In genomic region chr18:9455718-9456511, GRCh38 we compare ENCODE assay signal across 36 cellular contexts.
"Had no signal": no experiment of that assay in that cellular context is flagged by ENCODE, and none has a peak within 500 bp of the region (broad histone marks: within the 10 kb centered on the region; RNA-seq: fewer than 3 reads in every experiment).

No MANE protein-coding gene starts in this region.

- H3K27me3 ChIP-seq: adrenal gland, body of pancreas, brain microvascular endothelial cell, breast epithelium had no signal

- H3K4me3 Mint-ChIP-seq: activated B cell treated with CpG ODN at 0.5 μM for 24 hours; activated CD4-positive, alpha-beta memory T cell treated with anti-CD3 and anti-CD28 coated beads for 36 hours; activated CD4-positive, alpha-beta T cell treated with anti-CD3 and anti-CD28 coated beads, Interleukin-2, amount 10 ng/mL, durations not matched to agents 24 days and 14 days; activated CD8-positive, alpha-beta T cell treated with anti-CD3 and anti-CD28 coated beads for 36 hours; activated naive CD4-positive, alpha-beta T cell treated with anti-CD3 and anti-CD28 coated beads, Interleukin-2, amount 10 ng/mL, durations not matched to agents 7 days and 5 days; activated naive CD4-positive, alpha-beta T cell treated with anti-CD3 and anti-CD28 coated beads, Interleukin-2, amount 50 U/mL, for 24 hours; activated naive CD8-positive, alpha-beta T cell; activated T-cell treated with anti-CD3 and anti-CD28 coated beads, Interleukin-2, amount 50 U/mL, for 4 hours; activated T-cell treated with anti-CD3 and anti-CD28 coated beads, Interleukin-2, amount 50 U/mL, for 72 hours; activated T-helper 1 cell treated with anti-CD3 and anti-CD28 coated beads, Interleukin-12 subunit alpha, Interleukin-12 subunit beta, Interleukin-2, Interleukin-4 antibody, amounts not matched to agents 30 ng/mL and 10 ng/mL and 1 ng/mL, durations not matched to agents 14 hours and 24 hours and 36 hours; T-helper 1 cell treated with Interleukin-12 subunit alpha and Interleukin-12 subunit beta and Interleukin-4 antibody, amounts not matched to agents 30 μg/mL and 1 μg/mL, for 36 hours; T-helper 2 cell treated with Interferon-gamma antibody and Interleukin-4, amounts not matched to agents 5 μg/mL and 100 μg/mL, for 36 hours had no signal

- ATAC-seq: activated CD8-positive, alpha-beta T cell treated with anti-CD3 and anti-CD28 coated beads for 36 hours; activated T-cell treated with anti-CD3 and anti-CD28 coated beads, Interleukin-2, amount 50 U/mL, for 4 hours; activated T-cell treated with anti-CD3 and anti-CD28 coated beads, Interleukin-2, amount 50 U/mL, for 72 hours; body of pancreas had no signal

- H3K4me1 ChIP-seq: adrenal gland, body of pancreas, breast epithelium had no signal

- H3K4me3 ChIP-seq: adrenal gland, body of pancreas, breast epithelium had no signal

- FAIRE-seq: astrocyte, TTC549 had no signal

- H3K4me1 Mint-ChIP-seq: activated B cell treated with CpG ODN at 0.5 μM for 24 hours; activated CD4-positive, alpha-beta T cell treated with anti-CD3 and anti-CD28 coated beads, Interleukin-2, amount 10 ng/mL, durations not matched to agents 24 days and 14 days had no signal

- H3K27ac Mint-ChIP-seq: activated B cell treated with CpG ODN at 0.5 μM for 24 hours; activated CD4-positive, alpha-beta memory T cell treated with anti-CD3 and anti-CD28 coated beads for 36 hours; activated CD4-positive, alpha-beta T cell treated with anti-CD3 and anti-CD28 coated beads, Interleukin-2, amount 10 ng/mL, durations not matched to agents 24 days and 14 days; activated CD8-positive, alpha-beta T cell treated with anti-CD3 and anti-CD28 coated beads for 36 hours; activated naive CD4-positive, alpha-beta T cell treated with anti-CD3 and anti-CD28 coated beads, Interleukin-2, amount 10 ng/mL, durations not matched to agents 7 days and 5 days; activated naive CD4-positive, alpha-beta T cell treated with anti-CD3 and anti-CD28 coated beads, Interleukin-2, amount 50 U/mL, for 24 hours; activated naive CD8-positive, alpha-beta T cell; activated T-cell treated with anti-CD3 and anti-CD28 coated beads, Interleukin-2, amount 50 U/mL, for 72 hours; activated T-helper 1 cell treated with anti-CD3 and anti-CD28 coated beads, Interleukin-12 subunit alpha, Interleukin-12 subunit beta, Interleukin-2, Interleukin-4 antibody, amounts not matched to agents 30 ng/mL and 10 ng/mL and 1 ng/mL, durations not matched to agents 14 hours and 24 hours and 36 hours; activated T-helper 2 cell treated with anti-CD3 and anti-CD28 coated beads, Interferon-gamma antibody, Interleukin-2, Interleukin-4, amounts not matched to agents 10 μg/mL and 5 μg/mL and 100 μg/mL, durations not matched to agents 14 hours and 24 hours and 36 hours; T-helper 1 cell treated with Interleukin-12 subunit alpha and Interleukin-12 subunit beta and Interleukin-4 antibody, amounts not matched to agents 30 μg/mL and 1 μg/mL, for 36 hours; T-helper 2 cell treated with Interferon-gamma antibody and Interleukin-4, amounts not matched to agents 5 μg/mL and 100 μg/mL, for 36 hours had no signal

- H3K36me3 ChIP-seq: adrenal gland, brain microvascular endothelial cell, breast epithelium had no signal

- DNase-seq: activated B cell treated with CpG ODN at 0.5 μM for 24 hours; activated CD4-positive, alpha-beta memory T cell treated with anti-CD3 and anti-CD28 coated beads for 36 hours; activated CD4-positive, alpha-beta T cell treated with anti-CD3 and anti-CD28 coated beads for 4 hours; activated CD4-positive, alpha-beta T cell treated with anti-CD3 and anti-CD28 coated beads, Interleukin-2, amount 10 ng/mL, durations not matched to agents 24 days and 14 days; activated CD4-positive, alpha-beta T cell treated with anti-CD3 and anti-CD28 coated beads, Interleukin-2, amount 50 U/mL, for 1 hour; activated CD4-positive, alpha-beta T cell treated with anti-CD3 and anti-CD28 coated beads, Interleukin-2, amount 50 U/mL, for 4 hours; activated CD4-positive, CD25-positive, alpha-beta regulatory T cell treated with anti-CD3 and anti-CD28 coated beads, Interleukin-2, amount 50 U/mL, for 72 hours; activated CD8-positive, alpha-beta memory T cell treated with anti-CD3 and anti-CD28 coated beads, Interleukin-2, amount 50 U/mL, for 4 hours; activated CD8-positive, alpha-beta T cell treated with anti-CD3 and anti-CD28 coated beads for 36 hours; activated effector memory CD4-positive, alpha-beta T cell treated with Interleukin-2 at 50 U/mL for 16 hours; activated gamma-delta T cell; activated naive CD4-positive, alpha-beta T cell treated with anti-CD3 and anti-CD28 coated beads, Interleukin-2, amount 10 ng/mL, durations not matched to agents 7 days and 5 days; activated naive CD4-positive, alpha-beta T cell treated with Interleukin-2 at 50 U/mL for 16 hours; activated T-cell treated with anti-CD3 and anti-CD28 coated beads for 4 hours; activated T-cell treated with anti-CD3 and anti-CD28 coated beads, Interleukin-2, amount 50 U/mL, for 1 hour; activated T-cell treated with anti-CD3 and anti-CD28 coated beads, Interleukin-2, amount 50 U/mL, for 4 hours; activated T-cell treated with anti-CD3 and anti-CD28 coated beads, Interleukin-2, amount 50 U/mL, for 72 hours; adrenal gland; amniotic stem cell; aorta; body of pancreas; brain microvascular endothelial cell; central memory CD4-positive, alpha-beta T cell; T-helper 1 cell; T-helper 2 cell; T-helper 9 cell had no signal

- H3K9me3 ChIP-seq: body of pancreas had no signal

- H3K27ac ChIP-seq: adrenal gland, body of pancreas, brain microvascular endothelial cell, breast epithelium, VCaP had no signal

- H3K36me3 Mint-ChIP-seq: activated naive CD4-positive, alpha-beta T cell treated with anti-CD3 and anti-CD28 coated beads, Interleukin-2, amount 10 ng/mL, durations not matched to agents 7 days and 5 days had no signal
